1 cellular context compared by ENCODE assay signal in the genomic region with DNA sequence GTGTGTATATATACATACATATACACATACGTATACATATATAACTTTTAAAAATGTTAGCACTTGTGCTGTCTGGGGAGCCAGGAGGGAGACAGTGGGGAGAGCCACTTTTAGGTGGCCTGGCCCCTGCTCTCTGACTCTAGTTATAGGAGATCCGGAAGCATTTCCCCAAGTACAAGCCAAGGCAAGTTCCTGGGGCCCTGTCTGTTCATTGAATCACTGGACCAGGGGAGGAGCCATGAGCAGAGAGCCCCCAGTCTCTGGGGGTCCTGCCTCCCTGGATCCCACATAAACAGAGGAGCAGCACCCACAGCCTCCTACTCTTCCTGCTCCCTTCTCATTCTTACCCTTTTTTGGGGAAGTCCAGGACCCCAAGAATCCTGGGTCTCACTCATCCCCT.
TF ChIP-seq lines count a peak whose summit lies in the region.

No MANE protein-coding gene starts in this region.

TF ChIP-seq in GM23338, 12 proteins besides CTCF, POLR2A, EP300 and RAD21:
- TF ChIP-seq, protein P1, sequence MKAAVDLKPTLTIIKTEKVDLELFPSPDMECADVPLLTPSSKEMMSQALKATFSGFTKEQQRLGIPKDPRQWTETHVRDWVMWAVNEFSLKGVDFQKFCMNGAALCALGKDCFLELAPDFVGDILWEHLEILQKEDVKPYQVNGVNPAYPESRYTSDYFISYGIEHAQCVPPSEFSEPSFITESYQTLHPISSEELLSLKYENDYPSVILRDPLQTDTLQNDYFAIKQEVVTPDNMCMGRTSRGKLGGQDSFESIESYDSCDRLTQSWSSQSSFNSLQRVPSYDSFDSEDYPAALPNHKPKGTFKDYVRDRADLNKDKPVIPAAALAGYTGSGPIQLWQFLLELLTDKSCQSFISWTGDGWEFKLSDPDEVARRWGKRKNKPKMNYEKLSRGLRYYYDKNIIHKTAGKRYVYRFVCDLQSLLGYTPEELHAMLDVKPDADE (IDR thresholded peaks at IDR 0.05) = no peak
- TF ChIP-seq, protein P2, sequence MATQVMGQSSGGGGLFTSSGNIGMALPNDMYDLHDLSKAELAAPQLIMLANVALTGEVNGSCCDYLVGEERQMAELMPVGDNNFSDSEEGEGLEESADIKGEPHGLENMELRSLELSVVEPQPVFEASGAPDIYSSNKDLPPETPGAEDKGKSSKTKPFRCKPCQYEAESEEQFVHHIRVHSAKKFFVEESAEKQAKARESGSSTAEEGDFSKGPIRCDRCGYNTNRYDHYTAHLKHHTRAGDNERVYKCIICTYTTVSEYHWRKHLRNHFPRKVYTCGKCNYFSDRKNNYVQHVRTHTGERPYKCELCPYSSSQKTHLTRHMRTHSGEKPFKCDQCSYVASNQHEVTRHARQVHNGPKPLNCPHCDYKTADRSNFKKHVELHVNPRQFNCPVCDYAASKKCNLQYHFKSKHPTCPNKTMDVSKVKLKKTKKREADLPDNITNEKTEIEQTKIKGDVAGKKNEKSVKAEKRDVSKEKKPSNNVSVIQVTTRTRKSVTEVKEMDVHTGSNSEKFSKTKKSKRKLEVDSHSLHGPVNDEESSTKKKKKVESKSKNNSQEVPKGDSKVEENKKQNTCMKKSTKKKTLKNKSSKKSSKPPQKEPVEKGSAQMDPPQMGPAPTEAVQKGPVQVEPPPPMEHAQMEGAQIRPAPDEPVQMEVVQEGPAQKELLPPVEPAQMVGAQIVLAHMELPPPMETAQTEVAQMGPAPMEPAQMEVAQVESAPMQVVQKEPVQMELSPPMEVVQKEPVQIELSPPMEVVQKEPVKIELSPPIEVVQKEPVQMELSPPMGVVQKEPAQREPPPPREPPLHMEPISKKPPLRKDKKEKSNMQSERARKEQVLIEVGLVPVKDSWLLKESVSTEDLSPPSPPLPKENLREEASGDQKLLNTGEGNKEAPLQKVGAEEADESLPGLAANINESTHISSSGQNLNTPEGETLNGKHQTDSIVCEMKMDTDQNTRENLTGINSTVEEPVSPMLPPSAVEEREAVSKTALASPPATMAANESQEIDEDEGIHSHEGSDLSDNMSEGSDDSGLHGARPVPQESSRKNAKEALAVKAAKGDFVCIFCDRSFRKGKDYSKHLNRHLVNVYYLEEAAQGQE (IDR thresholded peaks at IDR 0.05; ENCODE audit: unreplicated experiment) = no peak
- TF ChIP-seq ZNF114 (CRISPR knock-in tag; IDR thresholded peaks at IDR 0.05) = no peak
- no peak for TF ChIP-seq EZH2phosphoT487 (IDR thresholded peaks at IDR 0.05; ENCODE audit: unreplicated experiment)
- TF ChIP-seq NANOG (IDR thresholded peaks at IDR 0.05; ENCODE audit: borderline replicate concordance) = no peak
- no peak for TF ChIP-seq STAT1 (IDR thresholded peaks at IDR 0.05; ENCODE audit: unreplicated experiment)
- no peak for TF ChIP-seq JUNB (IDR thresholded peaks at IDR 0.05; ENCODE audit: unreplicated experiment)
- no peak for TF ChIP-seq EZH2 (IDR thresholded peaks at IDR 0.05; ENCODE audit: low read depth, unreplicated experiment)
- TF ChIP-seq CREB1 (CRISPR knock-in tag; IDR thresholded peaks at IDR 0.05; ENCODE audit: low read depth) = no peak
- TF ChIP-seq, protein P3, sequence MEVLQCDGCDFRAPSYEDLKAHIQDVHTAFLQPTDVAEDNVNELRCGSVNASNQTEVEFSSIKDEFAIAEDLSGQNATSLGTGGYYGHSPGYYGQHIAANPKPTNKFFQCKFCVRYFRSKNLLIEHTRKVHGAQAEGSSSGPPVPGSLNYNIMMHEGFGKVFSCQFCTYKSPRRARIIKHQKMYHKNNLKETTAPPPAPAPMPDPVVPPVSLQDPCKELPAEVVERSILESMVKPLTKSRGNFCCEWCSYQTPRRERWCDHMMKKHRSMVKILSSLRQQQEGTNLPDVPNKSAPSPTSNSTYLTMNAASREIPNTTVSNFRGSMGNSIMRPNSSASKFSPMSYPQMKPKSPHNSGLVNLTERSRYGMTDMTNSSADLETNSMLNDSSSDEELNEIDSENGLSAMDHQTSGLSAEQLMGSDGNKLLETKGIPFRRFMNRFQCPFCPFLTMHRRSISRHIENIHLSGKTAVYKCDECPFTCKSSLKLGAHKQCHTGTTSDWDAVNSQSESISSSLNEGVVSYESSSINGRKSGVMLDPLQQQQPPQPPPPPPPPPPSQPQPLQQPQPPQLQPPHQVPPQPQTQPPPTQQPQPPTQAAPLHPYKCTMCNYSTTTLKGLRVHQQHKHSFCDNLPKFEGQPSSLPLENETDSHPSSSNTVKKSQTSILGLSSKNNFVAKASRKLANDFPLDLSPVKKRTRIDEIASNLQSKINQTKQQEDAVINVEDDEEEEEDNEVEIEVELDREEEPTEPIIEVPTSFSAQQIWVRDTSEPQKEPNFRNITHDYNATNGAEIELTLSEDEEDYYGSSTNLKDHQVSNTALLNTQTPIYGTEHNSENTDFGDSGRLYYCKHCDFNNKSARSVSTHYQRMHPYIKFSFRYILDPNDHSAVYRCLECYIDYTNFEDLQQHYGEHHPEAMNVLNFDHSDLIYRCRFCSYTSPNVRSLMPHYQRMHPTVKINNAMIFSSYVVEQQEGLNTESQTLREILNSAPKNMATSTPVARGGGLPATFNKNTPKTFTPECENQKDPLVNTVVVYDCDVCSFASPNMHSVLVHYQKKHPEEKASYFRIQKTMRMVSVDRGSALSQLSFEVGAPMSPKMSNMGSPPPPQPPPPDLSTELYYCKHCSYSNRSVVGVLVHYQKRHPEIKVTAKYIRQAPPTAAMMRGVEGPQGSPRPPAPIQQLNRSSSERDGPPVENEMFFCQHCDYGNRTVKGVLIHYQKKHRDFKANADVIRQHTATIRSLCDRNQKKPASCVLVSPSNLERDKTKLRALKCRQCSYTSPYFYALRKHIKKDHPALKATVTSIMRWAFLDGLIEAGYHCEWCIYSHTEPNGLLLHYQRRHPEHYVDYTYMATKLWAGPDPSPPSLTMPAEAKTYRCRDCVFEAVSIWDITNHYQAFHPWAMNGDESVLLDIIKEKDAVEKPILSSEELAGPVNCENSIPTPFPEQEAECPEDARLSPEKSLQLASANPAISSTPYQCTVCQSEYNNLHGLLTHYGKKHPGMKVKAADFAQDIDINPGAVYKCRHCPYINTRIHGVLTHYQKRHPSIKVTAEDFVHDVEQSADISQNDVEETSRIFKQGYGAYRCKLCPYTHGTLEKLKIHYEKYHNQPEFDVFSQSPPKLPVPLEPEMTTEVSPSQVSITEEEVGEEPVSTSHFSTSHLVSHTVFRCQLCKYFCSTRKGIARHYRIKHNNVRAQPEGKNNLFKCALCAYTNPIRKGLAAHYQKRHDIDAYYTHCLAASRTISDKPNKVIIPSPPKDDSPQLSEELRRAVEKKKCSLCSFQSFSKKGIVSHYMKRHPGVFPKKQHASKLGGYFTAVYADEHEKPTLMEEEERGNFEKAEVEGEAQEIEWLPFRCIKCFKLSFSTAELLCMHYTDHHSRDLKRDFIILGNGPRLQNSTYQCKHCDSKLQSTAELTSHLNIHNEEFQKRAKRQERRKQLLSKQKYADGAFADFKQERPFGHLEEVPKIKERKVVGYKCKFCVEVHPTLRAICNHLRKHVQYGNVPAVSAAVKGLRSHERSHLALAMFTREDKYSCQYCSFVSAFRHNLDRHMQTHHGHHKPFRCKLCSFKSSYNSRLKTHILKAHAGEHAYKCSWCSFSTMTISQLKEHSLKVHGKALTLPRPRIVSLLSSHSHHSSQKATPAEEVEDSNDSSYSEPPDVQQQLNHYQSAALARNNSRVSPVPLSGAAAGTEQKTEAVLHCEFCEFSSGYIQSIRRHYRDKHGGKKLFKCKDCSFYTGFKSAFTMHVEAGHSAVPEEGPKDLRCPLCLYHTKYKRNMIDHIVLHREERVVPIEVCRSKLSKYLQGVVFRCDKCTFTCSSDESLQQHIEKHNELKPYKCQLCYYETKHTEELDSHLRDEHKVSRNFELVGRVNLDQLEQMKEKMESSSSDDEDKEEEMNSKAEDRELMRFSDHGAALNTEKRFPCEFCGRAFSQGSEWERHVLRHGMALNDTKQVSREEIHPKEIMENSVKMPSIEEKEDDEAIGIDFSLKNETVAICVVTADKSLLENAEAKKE (CRISPR knock-in tag; IDR thresholded peaks at IDR 0.05) = no peak
- no peak for TF ChIP-seq ZNF331 (CRISPR knock-in tag; IDR thresholded peaks at IDR 0.05; ENCODE audit: low read depth)
- TF ChIP-seq POLR2AphosphoS5 (IDR thresholded peaks at IDR 0.05; ENCODE audit: low read depth) = no peak
